11 cellular contexts compared by ENCODE assay signal in the genomic region with DNA sequence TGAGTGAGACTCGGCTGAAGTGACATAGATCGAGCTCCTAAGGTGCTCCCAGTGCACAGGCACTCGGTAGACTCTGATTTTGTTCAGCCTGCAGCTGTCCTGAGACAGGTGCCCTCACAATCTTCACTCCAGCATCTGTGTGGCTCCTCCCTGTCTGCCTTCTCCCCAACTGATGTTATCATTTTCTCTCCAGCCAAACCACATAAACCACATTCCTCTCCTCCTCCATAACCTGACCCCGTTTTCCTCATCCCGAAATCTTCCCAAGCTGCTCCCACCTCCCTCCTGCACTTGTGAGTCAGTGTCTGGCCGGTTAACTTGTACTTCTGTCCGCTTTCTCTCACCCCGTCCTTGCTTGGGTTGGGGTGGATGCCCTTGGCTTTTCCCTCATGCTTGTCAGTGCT.
DNase-seq lines count a peak whose midpoint lies in the region; ATAC-seq and TF ChIP-seq lines count a peak whose summit lies in the region.
"Had no signal": no experiment of that assay in that cellular context is flagged by ENCODE, and none has a peak within 500 bp of the region (broad histone marks: within the 10 kb centered on the region; RNA-seq: fewer than 3 reads in every experiment).

No MANE protein-coding gene starts in this region.

- TF ChIP-seq CTCF in foreskin keratinocyte (conservative IDR thresholded peaks at IDR 0.05) = no peak
- no peak for TF ChIP-seq CTCF in thoracic aorta (IDR thresholded peaks at IDR 0.05)
- no peak for TF ChIP-seq CTCF in lower lobe of right lung (IDR thresholded peaks at IDR 0.05)

- H3K36me3 ChIP-seq in thoracic aorta = peaks cover 30% of the 10 kb centered on the region
- peaks cover 23% of the 10 kb centered on the region for H3K36me3 ChIP-seq in lower lobe of right lung

- ATAC-seq in foreskin keratinocyte = peak; percentile 60
- peak; percentile 4 for ATAC-seq in thoracic aorta (ENCODE audit: insufficient number of reproducible peaks, low FRiP score, low read depth)
- no peak for ATAC-seq in HG03095 (IDR thresholded peaks at IDR 0.05; ENCODE audit: unreplicated experiment)
- no peak for ATAC-seq in lower lobe of right lung

- DNase-seq in NCI-H2107 treated with DMSO at 0.1 percent for 48 hours (lab: John Stamatoyannopoulos, UW; ENCODE audit: unreplicated experiment) (peak; percentile 38), NCI-H2107 (lab: John Stamatoyannopoulos, UW) (no peak), T1000 (lab: John Stamatoyannopoulos, UW) (peak; percentile 57), foreskin keratinocyte (peak; percentile 45 to 54), thoracic aorta (ENCODE audit: low spot score) (no peak), GM19240 (ENCODE audit: insufficient read length, low spot score) (no peak), lower lobe of right lung (no peak)
- DNase-seq: activated B cell treated with CpG ODN at 0.5 μM for 24 hours; activated naive CD4-positive, alpha-beta T cell treated with anti-CD3 and anti-CD28 coated beads for 36 hours; MV-4-11 had no signal

- no peaks in the 10 kb centered on the region for H3K9me3 ChIP-seq in thoracic aorta
- no peaks in the 10 kb centered on the region for H3K9me3 ChIP-seq in lower lobe of right lung

- H3K27me3 ChIP-seq in foreskin keratinocyte (peaks cover 73% of the 10 kb centered on the region), thoracic aorta (replicated peaks; ENCODE audit: insufficient read depth) (no peaks in the 10 kb centered on the region), lower lobe of right lung (ENCODE audit: low read depth) (no peaks in the 10 kb centered on the region)

- H3K27ac ChIP-seq in foreskin keratinocyte (no peak overlapping the region), thoracic aorta (peak overlapping the region; percentile 84 to 94), lower lobe of right lung (no peak overlapping the region)

- H3K4me1 ChIP-seq in foreskin keratinocyte = no peaks in the 10 kb centered on the region
- H3K4me1 ChIP-seq in thoracic aorta (ENCODE audit: control insufficient read depth in 1 of 2, low read depth in 2 of 2) = peaks cover 51 to 96% of the 10 kb centered on the region in 2 donors
- no peaks in the 10 kb centered on the region for H3K4me1 ChIP-seq in lower lobe of right lung

- H3K4me3 ChIP-seq in thoracic aorta = peak overlapping the region; percentile 20
- H3K4me3 ChIP-seq in lower lobe of right lung = no peak overlapping the region

- intact Hi-C loops in lower lobe of right lung (cut with DNase I) = no loop called here

Comparison
In these comparisons a context has a peak if more than half of its experiments do, and no peak if none do; other contexts are left out.
1. DNase-seq: peak in NCI-H2107 treated with DMSO at 0.1 percent for 48 hours (single experiment), T1000 (single experiment) and foreskin keratinocyte (2 of 2); none in NCI-H2107 (single experiment), thoracic aorta (single experiment), GM19240 (single experiment) and lower lobe of right lung (single experiment).
2. ATAC-seq: peak in foreskin keratinocyte (single experiment) and thoracic aorta (single experiment); none in HG03095 (single experiment) and lower lobe of right lung (0 of 2).
3. H3K27ac ChIP-seq: peak in thoracic aorta (2 of 2); none in foreskin keratinocyte (single experiment) and lower lobe of right lung (single experiment).